In genomic region chr6:5507056-5507722, GRCh38 we compare ENCODE assay signal across 10 cellular contexts.
A peak's percentile ranks its signal among the peaks of the same experiment; 100 is the strongest.
DNase-seq lines count a peak whose midpoint lies in the region; ATAC-seq and TF ChIP-seq lines count a peak whose summit lies in the region.
"Had no signal": no experiment of that assay in that cellular context is flagged by ENCODE, and none has a peak within 500 bp of the region (broad histone marks: within the 10 kb centered on the region; RNA-seq: fewer than 3 reads in every experiment).

No MANE protein-coding gene starts in this region.

- no peak overlapping the region for H3K27ac ChIP-seq in RWPE1
- H3K27ac ChIP-seq: neutrophil had no signal

- H3K27me3 Mint-ChIP-seq in naive B cell (no peaks in the 10 kb centered on the region), chondrocyte (ENCODE audit: low read depth) (no peaks in the 10 kb centered on the region), mesothelial cell of epicardium (ENCODE audit: low read depth) (no peaks in the 10 kb centered on the region)

- H3K27ac Mint-ChIP-seq in naive B cell: peak overlapping the region; percentile 89 to 99 (median 96)
- no peak overlapping the region for H3K27ac Mint-ChIP-seq in chondrocyte (ENCODE audit: unreplicated experiment)
- H3K27ac Mint-ChIP-seq in mesothelial cell of epicardium: no peak overlapping the region

- CTCF ChIA-PET in RWPE1 (lab: Yijun Ruan, JAX): interaction anchor here (0.6 to 1.2 kb wide), 4 partner anchors 36 to 1379 kb away, joined by 3 to 5 read pairs (median 4); no protein-coding TSS in a partner anchor

- DNase-seq in naive B cell (peak; percentile 35), RWPE1 (ENCODE audit: low spot score) (no peak), NCI-H748 (lab: John Stamatoyannopoulos, UW; ENCODE audit: unreplicated experiment) (no peak), chondrocyte (ENCODE audit: low spot score) (no peak), mesothelial cell of epicardium (ENCODE audit: low spot score in 2 of 2, unreplicated experiment in 2 of 2) (no peak)
- DNase-seq: activated CD8-positive, alpha-beta memory T cell treated with anti-CD3 and anti-CD28 coated beads, Interleukin-2, amount 50 U/mL, for 4 hours had no signal

- H3K9me3 Mint-ChIP-seq in naive B cell (no peaks in the 10 kb centered on the region), chondrocyte (ENCODE audit: low read depth) (no peaks in the 10 kb centered on the region), mesothelial cell of epicardium (no peaks in the 10 kb centered on the region)

- peaks cover 32 to 36% (median 35%) of the 10 kb centered on the region in 3 donors for H3K4me1 Mint-ChIP-seq in naive B cell
- H3K4me1 Mint-ChIP-seq in chondrocyte (ENCODE audit: low read depth): peaks cover 2% of the 10 kb centered on the region
- H3K4me1 Mint-ChIP-seq in mesothelial cell of epicardium: peaks cover 6% of the 10 kb centered on the region

- POLR2A ChIA-PET in RWPE1 (lab: Yijun Ruan, JAX; ENCODE audit: low non-redundant PET): no interaction called here

- peaks cover 0 to 5% of the 10 kb centered on the region in 2 donors for H3K36me3 Mint-ChIP-seq in naive B cell
- no peaks in the 10 kb centered on the region for H3K36me3 Mint-ChIP-seq in chondrocyte (ENCODE audit: low read depth)
- peaks cover 3% of the 10 kb centered on the region for H3K36me3 Mint-ChIP-seq in mesothelial cell of epicardium

- TF ChIP-seq CTCF in RWPE1 (conservative IDR thresholded peaks at IDR 0.05; ENCODE audit: low read depth) (no peak), chondrocyte (IDR thresholded peaks at IDR 0.05) (no peak), mesothelial cell of epicardium (IDR thresholded peaks at IDR 0.05; ENCODE audit: unreplicated experiment) (no peak)

- peak; percentile 70 for ATAC-seq in GM18519 (IDR thresholded peaks at IDR 0.05; ENCODE audit: low FRiP score, unreplicated experiment)
- peak; percentile 83 for ATAC-seq in GM21576 (IDR thresholded peaks at IDR 0.05; ENCODE audit: unreplicated experiment)
- peak; percentile 89 for ATAC-seq in HG03460 (IDR thresholded peaks at IDR 0.05; ENCODE audit: unreplicated experiment)
- ATAC-seq in naive B cell (ENCODE audit: low read depth in 2 of 2): peak; percentile 74 to 75

- H3K4me3 Mint-ChIP-seq in naive B cell: peak overlapping the region; percentile 36 to 90 (median 74)
- H3K4me3 Mint-ChIP-seq in chondrocyte (ENCODE audit: unreplicated experiment): no peak overlapping the region
- no peak overlapping the region for H3K4me3 Mint-ChIP-seq in mesothelial cell of epicardium

Comparison
In these comparisons a context has a peak if more than half of its experiments do, and no peak if none do; other contexts are left out.
1. H3K27ac Mint-ChIP-seq: peak in naive B cell (6 of 6); none in chondrocyte (single experiment) and mesothelial cell of epicardium (single experiment).
2. H3K4me3 Mint-ChIP-seq: peak in naive B cell (8 of 8); none in chondrocyte (single experiment) and mesothelial cell of epicardium (single experiment).
3. Peak in every context shown above with its lines, with median percentiles within 50 percentile points of each other: ATAC-seq.